Comparison of ENCODE assay signal across 15 cellular contexts in the genomic region with DNA sequence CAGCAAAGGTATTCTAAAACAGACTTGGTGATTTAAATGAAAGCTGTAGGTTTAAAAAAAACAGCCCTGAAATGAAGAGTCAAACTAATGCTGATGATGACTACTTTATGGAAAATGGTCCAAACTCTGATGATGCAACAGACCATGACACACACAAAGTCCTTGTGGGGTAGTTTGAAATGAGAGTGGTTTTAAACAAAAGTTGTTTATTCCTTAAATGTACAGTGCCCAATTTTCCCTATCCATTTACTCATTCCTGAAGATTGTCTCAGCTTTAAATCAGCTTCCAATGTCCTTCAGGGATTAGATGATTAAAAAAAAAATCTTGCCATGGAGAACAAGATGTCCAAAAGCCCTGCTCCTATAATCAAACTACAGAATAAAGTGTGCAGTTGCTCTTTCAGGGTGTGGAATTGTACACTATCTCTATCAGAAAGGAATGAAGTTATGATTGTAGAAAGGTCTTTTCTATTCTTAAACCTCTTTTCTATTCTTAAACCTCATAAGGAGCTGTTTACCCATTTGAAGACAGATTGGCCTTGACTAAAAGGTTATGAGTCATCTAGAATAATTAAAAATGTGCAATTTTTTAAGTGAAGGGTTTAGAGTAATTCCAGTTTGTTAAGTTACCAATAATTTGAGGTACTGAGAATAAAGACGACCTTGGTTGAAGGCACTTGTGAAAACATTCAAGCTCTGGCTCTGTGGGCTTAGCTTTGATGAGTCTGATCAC.
DNase-seq lines count a peak whose midpoint lies in the region; ATAC-seq, FAIRE-seq and TF ChIP-seq lines count a peak whose summit lies in the region.
"Had no signal": no experiment of that assay in that cellular context is flagged by ENCODE, and none has a peak within 500 bp of the region (broad histone marks: within the 10 kb centered on the region; RNA-seq: fewer than 3 reads in every experiment).

No MANE protein-coding gene starts in this region.

- H3K27ac ChIP-seq in breast epithelium (peak overlapping the region; percentile 10 to 27), HepG2 (ENCODE audit: extremely low read length, insufficient read depth, low read length) (no peak overlapping the region), mesendoderm (ENCODE audit: low read depth, low read length) (no peak overlapping the region), neuronal stem cell (replicated peaks; ENCODE audit: low read length) (no peak overlapping the region)
- H3K27ac ChIP-seq: dorsolateral prefrontal cortex had no signal

- H2BK12ac ChIP-seq in neuronal stem cell (ENCODE audit: low read length): no peak overlapping the region

- H3K14ac ChIP-seq in neuronal stem cell (ENCODE audit: low read length): no peak overlapping the region

- H3K23ac ChIP-seq in mesendoderm (ENCODE audit: low read length): no peak overlapping the region
- H3K23ac ChIP-seq in neuronal stem cell (ENCODE audit: low read depth, low read length, poor library complexity): no peak overlapping the region

- CTCF ChIA-PET in HepG2 (lab: Yijun Ruan, JAX; ENCODE audit: low intra/inter-chr PET ratio, low total read pairs): no interaction called here

- DNase-seq in left ventricle myocardium superior (no peak), cardiac septum (ENCODE audit: low spot score) (no peak), breast epithelium (ENCODE audit: low spot score in 2 of 2) (no peak), HepG2 (ENCODE audit: low spot score) (no peak), mesendoderm (no peak), neuronal stem cell (ENCODE audit: low spot score) (no peak)
- DNase-seq: dorsolateral prefrontal cortex, GF-D8, GOT3, NCI-H345, spleen had no signal

- no peak for FAIRE-seq in HepG2 (lab: Jason Lieb, UNC)

- no peaks in the 10 kb centered on the region for H3K79me2 ChIP-seq in HepG2 (ENCODE audit: insufficient read depth, low read length)
- H3K79me2 ChIP-seq in mesendoderm (ENCODE audit: control insufficient read depth, insufficient read depth, low read length): no peaks in the 10 kb centered on the region

- ATAC-seq in left ventricle myocardium superior (peak; percentile 57), HepG2 (no peak), GM18873 (IDR thresholded peaks at IDR 0.05; ENCODE audit: low FRiP score, unreplicated experiment) (no peak), GM18502 (IDR thresholded peaks at IDR 0.05; ENCODE audit: poor library complexity, unreplicated experiment) (no peak)
- ATAC-seq: activated T-helper 17 cell treated with anti-CD3 and anti-CD28 coated beads, Interleukin-2, amount 50 U/mL, for 72 hours; WTC11 had no signal

- TF ChIP-seq RAD21 in HepG2 (CRISPR knock-in tag; IDR thresholded peaks at IDR 0.05): no peak

- H2BK15ac ChIP-seq in mesendoderm (replicated peaks; ENCODE audit: low read depth) (no peak overlapping the region), neuronal stem cell (ENCODE audit: low read length) (no peak overlapping the region)

- H3K79me1 ChIP-seq in mesendoderm (ENCODE audit: low read length): no peaks in the 10 kb centered on the region
- H3K79me1 ChIP-seq in neuronal stem cell (ENCODE audit: low read depth, low read length): peaks cover under 1% of the 10 kb centered on the region

- no peak overlapping the region for H3K4me2 ChIP-seq in HepG2 (ENCODE audit: low read depth, low read length)
- H3K4me2 ChIP-seq in mesendoderm (ENCODE audit: low read length): no peak overlapping the region
- no peak overlapping the region for H3K4me2 ChIP-seq in neuronal stem cell (ENCODE audit: insufficient read depth, low read length, poor library complexity, severe bottlenecking)

- H2AFZ ChIP-seq in HepG2 (ENCODE audit: low read length) (no peak overlapping the region), neuronal stem cell (ENCODE audit: low read length) (no peak overlapping the region)

- no peak overlapping the region for H4K8ac ChIP-seq in mesendoderm (ENCODE audit: low read depth, low read length)
- H4K8ac ChIP-seq in neuronal stem cell (ENCODE audit: low read depth, low read length): no peak overlapping the region

- H3K36me3 ChIP-seq in breast epithelium: no peaks in the 10 kb centered on the region
- peaks cover 2 to 17% of the 10 kb centered on the region in 2 experiments; a peak in 3 of 5 replicates for H3K36me3 ChIP-seq in HepG2 (replicated peaks in 1 of 2; ENCODE audit: control insufficient read depth in 1 of 2, insufficient read depth in 2 of 2, low read length in 2 of 2)
- no peaks in the 10 kb centered on the region for H3K36me3 ChIP-seq in mesendoderm (ENCODE audit: control insufficient read depth, insufficient read depth, low read length)
- H3K36me3 ChIP-seq in neuronal stem cell (replicated peaks in 1 of 2; ENCODE audit: control insufficient read depth in 2 of 2, insufficient read depth in 2 of 2, low read length in 2 of 2): peaks cover 2 to 40% of the 10 kb centered on the region in 2 donors

- no peak for TF ChIP-seq POLR2A in breast epithelium (IDR thresholded peaks at IDR 0.05)
- no peak for TF ChIP-seq POLR2A in HepG2 (IDR thresholded peaks at IDR 0.05; ENCODE audit: insufficient read depth in 1 of 2, low read depth in 2 of 2, low read length in 2 of 2)

- no peak overlapping the region for H3K9ac ChIP-seq in HepG2 (ENCODE audit: insufficient read depth, low read depth, low read length)
- H3K9ac ChIP-seq in mesendoderm (ENCODE audit: low read length): no peak overlapping the region
- no peak overlapping the region for H3K9ac ChIP-seq in neuronal stem cell (ENCODE audit: low read depth, low read length, poor library complexity)

- no peak overlapping the region for H4K5ac ChIP-seq in mesendoderm (ENCODE audit: low read length)

- 91% methylated on average over 1 of the region's 1 CpG for WGBS in HepG2 (ENCODE audit: low lambda C conversion rate)
- WGBS in mesendoderm (ENCODE audit: extremely low coverage, insufficient coverage, low lambda C conversion rate): no CpG with 5 or more reads among the region's 1 CpG
- no CpG with 5 or more reads among the region's 1 CpG for WGBS in neuronal stem cell (ENCODE audit: extremely low coverage in 2 of 2, insufficient read length in 2 of 2, insufficient replicate concordance in 1 of 2), 2 donors

- H3K9me3 ChIP-seq in breast epithelium: no peaks in the 10 kb centered on the region
- H3K9me3 ChIP-seq in HepG2 (ENCODE audit: low read length): no peaks in the 10 kb centered on the region
- no peaks in the 10 kb centered on the region for H3K9me3 ChIP-seq in neuronal stem cell (replicated peaks in 1 of 2; ENCODE audit: control insufficient read depth in 2 of 2, insufficient read depth in 1 of 2, low read depth in 1 of 2, low read length in 2 of 2)
- H3K9me3 ChIP-seq: spleen had no signal

- H3K4me1 ChIP-seq in breast epithelium: no peaks in the 10 kb centered on the region
- no peaks in the 10 kb centered on the region for H3K4me1 ChIP-seq in HepG2 (ENCODE audit: insufficient read depth, low read length)
- H3K4me1 ChIP-seq in mesendoderm (ENCODE audit: control insufficient read depth, low read depth, low read length): peaks cover 3% of the 10 kb centered on the region
- H3K4me1 ChIP-seq in neuronal stem cell (ENCODE audit: control insufficient read depth in 2 of 2, insufficient read depth in 1 of 2, low read depth in 1 of 2, low read length in 2 of 2): peaks cover 0 to 1% of the 10 kb centered on the region in 2 donors

- in situ Hi-C loops in HepG2 (cut with HindIII; ENCODE audit: extremely low pct_ligation_motif_present, low pct_unique_long_range_greater_than_20kb): no loop called here

- H3K27me3 ChIP-seq in breast epithelium (no peaks in the 10 kb centered on the region), HepG2 (ENCODE audit: control insufficient read depth in 1 of 2, insufficient read depth in 2 of 2, low read length in 2 of 2) (no peaks in the 10 kb centered on the region), mesendoderm (ENCODE audit: insufficient read depth, low read length, poor library complexity) (no peaks in the 10 kb centered on the region), neuronal stem cell (ENCODE audit: control insufficient read depth in 3 of 3, insufficient read depth in 3 of 3, low read depth in 1 of 3, low read length in 3 of 3) (no peaks in the 10 kb centered on the region)
- H3K27me3 ChIP-seq: dorsolateral prefrontal cortex, spleen had no signal

- no peak overlapping the region for H2BK120ac ChIP-seq in mesendoderm (ENCODE audit: low read depth, low read length)
- no peak overlapping the region for H2BK120ac ChIP-seq in neuronal stem cell (ENCODE audit: low read depth, low read length)

- H3K4ac ChIP-seq in mesendoderm (ENCODE audit: low read depth, low read length): no peak overlapping the region
- no peak overlapping the region for H3K4ac ChIP-seq in neuronal stem cell (ENCODE audit: low read length)

- H2AK5ac ChIP-seq in mesendoderm (ENCODE audit: low read length): no peak overlapping the region
- H2AK5ac ChIP-seq in neuronal stem cell (ENCODE audit: low read depth, low read length): no peak overlapping the region

- TF ChIP-seq EP300 in HepG2 (IDR thresholded peaks at IDR 0.05; ENCODE audit: low read depth in 2 of 2, low read length in 2 of 2) (no peak), HepG2 (CRISPR knock-in tag; IDR thresholded peaks at IDR 0.05; ENCODE audit: borderline replicate concordance) (no peak)

- no peak for TF ChIP-seq CTCF in breast epithelium (IDR thresholded peaks at IDR 0.05)
- TF ChIP-seq CTCF in HepG2 (CRISPR knock-in tag; IDR thresholded peaks at IDR 0.05): no peak

- POLR2A ChIA-PET in HepG2 (lab: Yijun Ruan, JAX): no interaction called here

- H4K91ac ChIP-seq in neuronal stem cell (ENCODE audit: low read depth, low read length, poor library complexity): no peak overlapping the region

- H4K20me1 ChIP-seq in HepG2 (ENCODE audit: insufficient read depth, low read length): no peaks in the 10 kb centered on the region

- H2BK5ac ChIP-seq in mesendoderm (ENCODE audit: low read length) (no peak overlapping the region), neuronal stem cell (ENCODE audit: low read length) (no peak overlapping the region)

- no TSS peak for BruUV-seq in HepG2 (replicated peaks; lab: Mats Ljungman, UMichigan)

- H3K56ac ChIP-seq in mesendoderm (ENCODE audit: low read length): no peak overlapping the region

- H3K4me3 ChIP-seq in breast epithelium: no peak overlapping the region
- H3K4me3 ChIP-seq in HepG2 (replicated peaks in 1 of 3; ENCODE audit: insufficient read depth in 1 of 3, low read depth in 2 of 3, low read length in 3 of 3): no peak overlapping the region
- no peak overlapping the region for H3K4me3 ChIP-seq in mesendoderm (ENCODE audit: low read length)
- H3K4me3 ChIP-seq in neuronal stem cell (ENCODE audit: low read length in 2 of 2): no peak overlapping the region
- H3K4me3 ChIP-seq: dorsolateral prefrontal cortex, spleen had no signal

- H3K18ac ChIP-seq in mesendoderm (ENCODE audit: low read length): no peak overlapping the region
- no peak overlapping the region for H3K18ac ChIP-seq in neuronal stem cell (ENCODE audit: low read length)

- intact Hi-C loops in left ventricle myocardium superior (cut with micrococcal nuclease): no loop called here
- intact Hi-C loops in cardiac septum (cut with DNase I): no loop called here
- intact Hi-C loops in breast epithelium (cut with DNase I; ENCODE audit: low total_unique reads): no loop called here
- intact Hi-C loops in HepG2 (cut with micrococcal nuclease; ENCODE audit: unreplicated experiment): no loop called here

TF ChIP-seq in HepG2, 621 proteins besides CTCF, POLR2A, EP300 and RAD21 (continues in another document):
- TF ChIP-seq ZBTB1 (CRISPR knock-in tag; IDR thresholded peaks at IDR 0.05; ENCODE audit: borderline replicate concordance) (no peak), TBL1XR1 (IDR thresholded peaks at IDR 0.05; ENCODE audit: borderline replicate concordance, low read length, partially characterized antibody) (no peak)

Comparison
In these comparisons a context has a peak if more than half of its experiments do, and no peak if none do; other contexts are left out.
1. H3K27ac ChIP-seq: peak in breast epithelium (2 of 2); none in HepG2 (single experiment), mesendoderm (single experiment) and neuronal stem cell (single experiment).